9 cellular contexts compared by ENCODE assay signal in genomic region chr5:119435436-119436132, GRCh38. TPM values are rescaled to one million over a fixed set of nuclear protein-coding genes. Genes with fewer than 3 reads are reported as not detected.
DNase-seq lines count a peak whose midpoint lies in the region; ATAC-seq and TF ChIP-seq lines count a peak whose summit lies in the region.
"Had no signal": no experiment of that assay in that cellular context is flagged by ENCODE, and none has a peak within 500 bp of the region (broad histone marks: within the 10 kb centered on the region; RNA-seq: fewer than 3 reads in every experiment).

No MANE protein-coding gene starts in this region.

- DNase-seq in AG04449 (ENCODE audit: low read depth, low spot score): no peak
- peak; percentile 42 to 62 for DNase-seq in SJSA1 (ENCODE audit: low read depth in 1 of 2, low spot score in 2 of 2)
- DNase-seq in activated naive CD4-positive, alpha-beta T cell (lab: John Stamatoyannopoulos, UW): peak; percentile 22 to 68 (median 48)
- peak; percentile 61 for DNase-seq in left cardiac atrium
- DNase-seq in stimulated activated CD4-positive, alpha-beta T cell treated with anti-CD3 and anti-CD28 coated beads, Interleukin-15, amount 100 ng/mL, for 24 hours: peak; percentile 78
- DNase-seq in NCI-H510A (lab: John Stamatoyannopoulos, UW): no peak

- 0 out of 2 replicates have a peak, but pooled peaks cover 3% of the 10 kb centered on the region for H3K4me1 ChIP-seq in SJSA1 (replicated peaks)

- TF ChIP-seq CTCF in AG04449 (IDR thresholded peaks at IDR 0.05; ENCODE audit: insufficient read depth, low read length, missing control alignments): peak; percentile 73

- H3K27me3 ChIP-seq in SJSA1 (replicated peaks): peaks cover 9% of the 10 kb centered on the region; the same call in 1 of the 2 replicates
- H3K27me3 ChIP-seq: ovary had no signal

- CTCF ChIA-PET in AG04449 (lab: Yijun Ruan, JAX): interaction anchor here (0.9 to 4.1 kb wide), 14 partner anchors 11 to 448 kb away, joined by 3 to 64 read pairs (median 8); partner anchors contain the start of genes DTWD2 and HSD17B4

- no peaks in the 10 kb centered on the region; the same call in 1 of the 2 replicates for H3K9me3 ChIP-seq in SJSA1 (replicated peaks)

- peak; percentile 92 for ATAC-seq in GM18873 (IDR thresholded peaks at IDR 0.05; ENCODE audit: low FRiP score, unreplicated experiment)
- peak; percentile 73 for ATAC-seq in HG03097 (IDR thresholded peaks at IDR 0.05; ENCODE audit: low FRiP score, unreplicated experiment)
- ATAC-seq in left cardiac atrium: peak in 1 of 2 donors; percentile 59

- H3K4me3 ChIP-seq in AG04449 (ENCODE audit: low read depth, low read length) (no peak overlapping the region), SJSA1 (no peak overlapping the region)
- H3K4me3 ChIP-seq: ovary had no signal

- no peak overlapping the region for H3K27ac ChIP-seq in SJSA1
- H3K27ac ChIP-seq: ovary had no signal

- H3K36me3 ChIP-seq in SJSA1: no peaks in the 10 kb centered on the region
- H3K36me3 ChIP-seq: ovary had no signal

- POLR2A ChIA-PET in AG04449 (lab: Yijun Ruan, JAX): no interaction called here

- intact Hi-C loops in left cardiac atrium (cut with DNase I): no loop called here

RNA-seq across cellular contexts. Expression of gene HSD17B4, which starts 16.7 kb away (rescaled TPM):
- 107 and 158 TPM in 2 replicates for total RNA-seq in SJSA1 (2014; rRNA removed; shearing (Covaris generic))
- total RNA-seq in left cardiac atrium: 100 to 1,000 TPM; 199 to 213 TPM

Comparison
In these comparisons a context has a peak if more than half of its experiments do, and no peak if none do; other contexts are left out.
1. DNase-seq: peak in SJSA1 (2 of 2), activated naive CD4-positive, alpha-beta T cell (4 of 4), left cardiac atrium (single experiment) and stimulated activated CD4-positive, alpha-beta T cell treated with anti-CD3 and anti-CD28 coated beads, Interleukin-15, amount 100 ng/mL, for 24 hours (single experiment); none in AG04449 (single experiment) and NCI-H510A (single experiment).